In genomic region chr4:75995727-75996126, GRCh38 we compare ENCODE assay signal across 9 cellular contexts. TPM values are rescaled to one million over a fixed set of nuclear protein-coding genes. Genes with fewer than 3 reads are reported as not detected.
DNase-seq lines count a peak whose midpoint lies in the region; ATAC-seq and TF ChIP-seq lines count a peak whose summit lies in the region.
"Had no signal": no experiment of that assay in that cellular context is flagged by ENCODE, and none has a peak within 500 bp of the region (broad histone marks: within the 10 kb centered on the region; RNA-seq: fewer than 3 reads in every experiment).

No MANE protein-coding gene starts in this region.

- peak; percentile 33; the same call in 1 of the 2 replicates for TF ChIP-seq CTCF in HEK293 (tag by site-specific recombination; IDR thresholded peaks at IDR 0.05)
- peak; percentile 66 for TF ChIP-seq CTCF in lower lobe of right lung (IDR thresholded peaks at IDR 0.05)

- H3K4me3 ChIP-seq in HEK293 (ENCODE audit: low read depth, low read length) (no peak overlapping the region), lower lobe of right lung (no peak overlapping the region)
- H3K4me3 ChIP-seq: SJCRH30 had no signal

- intact Hi-C loops in lower lobe of right lung (cut with DNase I) = loop anchor here (10.0 kb wide), 1 partner anchor 69 kb away; no protein-coding TSS in a partner anchor

- H3K36me3 ChIP-seq in HEK293 (ENCODE audit: control insufficient read depth in 2 of 2, insufficient read depth in 1 of 2, low read length in 2 of 2) = no peaks in the 10 kb centered on the region
- H3K36me3 ChIP-seq in lower lobe of right lung = no peaks in the 10 kb centered on the region
- H3K36me3 ChIP-seq: SJCRH30 had no signal

- H3K27ac ChIP-seq in HEK293 (ENCODE audit: extremely low read depth, low read depth, low read length) (no peak overlapping the region), lower lobe of right lung (no peak overlapping the region)
- H3K27ac ChIP-seq: SJCRH30 had no signal

- DNase-seq in Caki2 (ENCODE audit: low read depth) (peak; percentile 37), NCI-H774 (lab: John Stamatoyannopoulos, UW) (peak; percentile 20), lower lobe of right lung (no peak), T-helper 9 cell (no peak), occipital lobe (lab: John Stamatoyannopoulos, UW) (no peak)
- DNase-seq in central memory CD4-positive, alpha-beta T cell = peak; percentile 39

- in situ Hi-C loops in Caki2 (cut with HindIII; ENCODE audit: low pct_unique_long_range_greater_than_20kb, low sequenced_read_pairs) = no loop called here

- peak in 1 of 2 donors; percentile 48 for ATAC-seq in lower lobe of right lung
- no peak for ATAC-seq in GM19463 (IDR thresholded peaks at IDR 0.05; ENCODE audit: unreplicated experiment)

- H3K4me1 ChIP-seq in HEK293 (ENCODE audit: control insufficient read depth, insufficient read depth, low read length) = no peaks in the 10 kb centered on the region
- H3K4me1 ChIP-seq in lower lobe of right lung = peaks cover 4% of the 10 kb centered on the region
- H3K4me1 ChIP-seq: SJCRH30 had no signal

- no peaks in the 10 kb centered on the region for H3K27me3 ChIP-seq in lower lobe of right lung (ENCODE audit: low read depth)
- H3K27me3 ChIP-seq: SJCRH30 had no signal

- POLR2A ChIA-PET in HEK293 (lab: Yijun Ruan, JAX) = no interaction called here

- H3K9me3 ChIP-seq in HEK293 (ENCODE audit: control insufficient read depth, insufficient read depth, low read depth, low read length) (no peaks in the 10 kb centered on the region), lower lobe of right lung (no peaks in the 10 kb centered on the region)
- H3K9me3 ChIP-seq: SJCRH30 had no signal

- CTCF ChIA-PET in HEK293 (lab: Yijun Ruan, JAX) = interaction anchor here (0.6 to 3.0 kb wide), 27 partner anchors 10 to 736 kb away, joined by 3 to 20 read pairs (median 4); partner anchors contain the start of genes ART3, CXCL11 and CXCL9

TF ChIP-seq in HEK293, 187 proteins besides CTCF, POLR2A, EP300 and RAD21:
- TF ChIP-seq ZNF654 (tag by site-specific recombination; IDR thresholded peaks at IDR 0.05; ENCODE audit: low read depth) (peak; percentile 75), ZNF248 (tag by site-specific recombination; IDR thresholded peaks at IDR 0.05) (no peak), ZSCAN23 (tag by site-specific recombination; IDR thresholded peaks at IDR 0.05) (no peak)
TF ChIP-seq in HEK293: peak in this region for 1.

RNA-seq across cellular contexts. Expression of gene SDAD1, which starts 5.0 kb away (rescaled TPM):
- total RNA-seq in Caki2 (2014; rRNA removed; shearing (Covaris generic); ENCODE audit: low replicate concordance) = 14.9 and 22.1 TPM in 2 replicates
- total RNA-seq in lower lobe of right lung = 32.2 TPM
- 38.4 TPM for total RNA-seq in occipital lobe

RNA-seq across cellular contexts. Expression of gene CXCL9, which starts 11.6 kb away (rescaled TPM):
- not detected in 2 replicates for total RNA-seq in Caki2 (2014; rRNA removed; shearing (Covaris generic); ENCODE audit: low replicate concordance)
- total RNA-seq in lower lobe of right lung = 1.3 TPM
- not detected for total RNA-seq in occipital lobe
- total RNA-seq: SJCRH30 had no signal

RNA-seq across cellular contexts. Expression of gene CXCL10, which starts 27.6 kb away (rescaled TPM):
- total RNA-seq in Caki2 (2014; rRNA removed; shearing (Covaris generic); ENCODE audit: low replicate concordance) = 0.52 TPM in 1 of 2 replicates, not detected in the other
- total RNA-seq in lower lobe of right lung = 3.3 TPM
- total RNA-seq in occipital lobe = 0.78 TPM
- total RNA-seq: SJCRH30 had no signal

RNA-seq across cellular contexts. Expression of gene CXCL11, which starts 40.1 kb away (rescaled TPM):
- not detected in 2 replicates for total RNA-seq in Caki2 (2014; rRNA removed; shearing (Covaris generic); ENCODE audit: low replicate concordance)
- total RNA-seq in lower lobe of right lung (0.62 TPM), occipital lobe (not detected)
- total RNA-seq: SJCRH30 had no signal

RNA-seq across cellular contexts. Expression of gene NAAA, which starts 54.9 kb away (rescaled TPM):
- total RNA-seq in Caki2 (2014; rRNA removed; shearing (Covaris generic); ENCODE audit: low replicate concordance) = 8.3 and 21.9 TPM in 2 replicates
- total RNA-seq in lower lobe of right lung (26.4 TPM), occipital lobe (21.4 TPM)

Comparison
In these comparisons a context has a peak if more than half of its experiments do, and no peak if none do; other contexts are left out.
1. DNase-seq: peak in Caki2 (single experiment), NCI-H774 (single experiment) and central memory CD4-positive, alpha-beta T cell (single experiment); none in lower lobe of right lung (single experiment), T-helper 9 cell (single experiment) and occipital lobe (single experiment).